ENCODE assay signal across 8 cellular contexts in the genomic region with DNA sequence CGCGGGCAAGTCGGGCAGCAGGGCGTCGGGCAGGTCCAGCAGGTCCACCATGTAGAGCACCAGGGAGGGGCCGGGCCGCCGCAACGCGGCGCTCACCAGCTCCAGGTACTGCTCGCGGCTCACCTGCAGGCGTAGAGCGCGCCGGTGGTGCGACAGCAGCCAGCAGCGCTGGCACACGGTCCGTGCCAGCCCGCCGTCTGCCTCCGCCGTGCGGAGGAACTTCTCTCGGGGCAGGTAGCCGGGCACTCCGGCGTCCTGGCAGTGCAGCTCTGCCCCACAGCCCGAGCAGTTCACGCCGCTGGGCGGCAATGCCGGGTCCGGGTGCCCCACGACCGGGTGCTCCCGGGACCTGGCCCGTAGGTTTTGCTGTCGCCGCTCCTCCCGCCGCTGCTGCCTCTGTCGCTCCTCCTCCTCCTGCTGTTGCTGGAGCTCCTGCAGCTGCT. TPM values are rescaled to one million over a fixed set of nuclear protein-coding genes. Genes with fewer than 3 reads are reported as not detected.
DNase-seq lines count a peak whose midpoint lies in the region; ATAC-seq and TF ChIP-seq lines count a peak whose summit lies in the region.

No MANE protein-coding gene starts in this region.

- peak overlapping the region; percentile 94 for H3K4me2 ChIP-seq in Karpas-422 (ENCODE audit: low read depth, low read length, poor library complexity, severe bottlenecking)

- H4K20me1 ChIP-seq in Karpas-422 (ENCODE audit: insufficient read depth, low read depth, low read length): peaks cover 31% of the 10 kb centered on the region

- CTCF ChIA-PET in activated CD4-positive, alpha-beta memory T cell treated with anti-CD3 and anti-CD28 coated beads for 36 hours (lab: Charles Lee): interaction anchor here (0.6 to 1.8 kb wide), 4 partner anchors 11 to 68 kb away, joined by 3 to 23 read pairs (median 4); a partner anchor contains a TSS

- H3K27ac ChIP-seq in Karpas-422 (ENCODE audit: low read length) (no peak overlapping the region), esophagus (ENCODE audit: low read depth in 2 of 2, low read length in 1 of 2) (peak overlapping the region; percentile 79 to 93)

- peaks cover 46% of the 10 kb centered on the region for H3K36me3 ChIP-seq in Karpas-422 (ENCODE audit: insufficient read depth, low read length)
- H3K36me3 ChIP-seq in esophagus (ENCODE audit: control insufficient read depth in 2 of 2, insufficient read depth in 2 of 2, low read length in 1 of 2): peaks cover 10 to 11% of the 10 kb centered on the region in 2 donors

- H3K9me3 ChIP-seq in Karpas-422 (ENCODE audit: low read length) (peaks cover 7% of the 10 kb centered on the region), esophagus (ENCODE audit: control insufficient read depth in 2 of 2, insufficient read depth in 1 of 2, low read depth in 1 of 2, low read length in 1 of 2) (peaks cover 0 to 2% of the 10 kb centered on the region in 2 donors)

- intact Hi-C loops in activated CD4-positive, alpha-beta memory T cell treated with anti-CD3 and anti-CD28 coated beads for 36 hours (cut with micrococcal nuclease): loop anchor here (1.0 to 10.0 kb wide), 6 partner anchors 68 to 1122 kb away; a partner anchor contains a TSS

- DNase-seq in Karpas-422 (peak; percentile 74), nephron progenitor cell (peak; percentile 55), type B pancreatic cell (ENCODE audit: extremely low spot score, unreplicated experiment) (peak; percentile 75), hippocampal formation (lab: John Stamatoyannopoulos, UW) (no peak)
- DNase-seq in activated CD4-positive, alpha-beta memory T cell treated with anti-CD3 and anti-CD28 coated beads for 36 hours: peak; percentile 63

- ATAC-seq in GM21619 (IDR thresholded peaks at IDR 0.05; ENCODE audit: unreplicated experiment): peak; percentile 27

- WGBS in esophagus, 2 donors: 0% methylated on average over 42 to 45 of the region's 45 CpGs

- H3K27ac Mint-ChIP-seq in activated CD4-positive, alpha-beta memory T cell treated with anti-CD3 and anti-CD28 coated beads for 36 hours: peak overlapping the region; percentile 97
- peak overlapping the region; percentile 99 for H3K27ac Mint-ChIP-seq in nephron progenitor cell
- H3K27ac Mint-ChIP-seq in type B pancreatic cell: peak overlapping the region; percentile 99

- H2AFZ ChIP-seq in Karpas-422 (ENCODE audit: low read length): peak overlapping the region; percentile 60; the same call in 1 of the 2 replicates

- H3K4me3 ChIP-seq in GM08714 (ENCODE audit: low read length) (peak overlapping the region; percentile 85), Karpas-422 (ENCODE audit: low read length) (peak overlapping the region; percentile 99), esophagus (ENCODE audit: low read depth in 1 of 2, low read length in 2 of 2) (peak overlapping the region; percentile 84 to 96)

- POLR2A ChIA-PET in activated CD4-positive, alpha-beta memory T cell treated with anti-CD3 and anti-CD28 coated beads for 36 hours (lab: Charles Lee): interaction anchor here (0.6 to 4.9 kb wide), 7 partner anchors 11 to 590 kb away, joined by 3 to 70 read pairs (median 14); a partner anchor contains a TSS

- peak overlapping the region; percentile 98 for H3K4me3 Mint-ChIP-seq in activated CD4-positive, alpha-beta memory T cell treated with anti-CD3 and anti-CD28 coated beads for 36 hours
- peak overlapping the region; percentile 100 for H3K4me3 Mint-ChIP-seq in nephron progenitor cell
- H3K4me3 Mint-ChIP-seq in type B pancreatic cell: peak overlapping the region; percentile 100

- TF ChIP-seq CTCF in nephron progenitor cell (IDR thresholded peaks at IDR 0.05) (no peak), type B pancreatic cell (conservative IDR thresholded peaks at IDR 0.05) (peak; percentile 30)

- H3K36me3 Mint-ChIP-seq in activated CD4-positive, alpha-beta memory T cell treated with anti-CD3 and anti-CD28 coated beads for 36 hours: peaks cover 41% of the 10 kb centered on the region
- H3K36me3 Mint-ChIP-seq in nephron progenitor cell (ENCODE audit: low read depth) (peaks cover 29% of the 10 kb centered on the region), type B pancreatic cell (peaks cover 28% of the 10 kb centered on the region)

- peaks cover 88% of the 10 kb centered on the region for H3K79me2 ChIP-seq in Karpas-422 (ENCODE audit: low read length)

- no peaks in the 10 kb centered on the region for H3K27me3 ChIP-seq in Karpas-422 (ENCODE audit: low read length)
- no peaks in the 10 kb centered on the region for H3K27me3 ChIP-seq in esophagus (ENCODE audit: control insufficient read depth in 1 of 2, insufficient read depth in 2 of 2, low read length in 2 of 2)

- no peaks in the 10 kb centered on the region for H3K9me2 ChIP-seq in Karpas-422 (replicated peaks; ENCODE audit: insufficient read depth, low read length)

- peaks cover 17% of the 10 kb centered on the region for H3K9me3 Mint-ChIP-seq in activated CD4-positive, alpha-beta memory T cell treated with anti-CD3 and anti-CD28 coated beads for 36 hours
- peaks cover 21% of the 10 kb centered on the region for H3K9me3 Mint-ChIP-seq in nephron progenitor cell
- peaks cover 5% of the 10 kb centered on the region for H3K9me3 Mint-ChIP-seq in type B pancreatic cell

- H3K4me1 ChIP-seq in Karpas-422 (ENCODE audit: low read length): peaks cover 33% of the 10 kb centered on the region
- H3K4me1 ChIP-seq in esophagus (ENCODE audit: control insufficient read depth in 2 of 2, insufficient read depth in 2 of 2, low read length in 1 of 2): peaks cover 3 to 10% of the 10 kb centered on the region in 2 donors

- H3K9ac ChIP-seq in Karpas-422 (ENCODE audit: low read length): peak overlapping the region; percentile 99

- no peaks in the 10 kb centered on the region for H3K27me3 Mint-ChIP-seq in activated CD4-positive, alpha-beta memory T cell treated with anti-CD3 and anti-CD28 coated beads for 36 hours
- H3K27me3 Mint-ChIP-seq in nephron progenitor cell (ENCODE audit: low read depth, poor library complexity): peaks cover 4% of the 10 kb centered on the region
- H3K27me3 Mint-ChIP-seq in type B pancreatic cell: no peaks in the 10 kb centered on the region

- H3K4me1 Mint-ChIP-seq in activated CD4-positive, alpha-beta memory T cell treated with anti-CD3 and anti-CD28 coated beads for 36 hours (ENCODE audit: low read depth): peaks cover 53% of the 10 kb centered on the region
- H3K4me1 Mint-ChIP-seq in nephron progenitor cell (peaks cover 46% of the 10 kb centered on the region), type B pancreatic cell (ENCODE audit: unreplicated experiment) (peaks cover 25% of the 10 kb centered on the region)

RNA-seq across cellular contexts. Expression of a gene that starts 0.5 kb away (rescaled TPM):
- total RNA-seq in Karpas-422 (2014; rRNA removed; shearing (Covaris generic); ENCODE audit: low replicate concordance): 25.4 and 35.5 TPM in 2 replicates
- 10 to 100 TPM; 25.0 to 26.6 TPM for total RNA-seq in activated CD4-positive, alpha-beta memory T cell treated with anti-CD3 and anti-CD28 coated beads for 36 hours
- 10 to 100 TPM in 1 of 2 donors, 1 to 10 TPM in 1; 3.4 to 11.0 TPM for polyA plus RNA-seq in esophagus
- 21.1 and 23.2 TPM in 2 replicates for total RNA-seq in type B pancreatic cell (ENCODE audit: low replicate concordance)

RNA-seq across cellular contexts. Expression of a gene that starts 1.8 kb away (rescaled TPM):
- 122 and 125 TPM in 2 replicates for total RNA-seq in Karpas-422 (2014; rRNA removed; shearing (Covaris generic); ENCODE audit: low replicate concordance)
- 100 to 1,000 TPM; 114 to 123 TPM for total RNA-seq in activated CD4-positive, alpha-beta memory T cell treated with anti-CD3 and anti-CD28 coated beads for 36 hours
- polyA plus RNA-seq in esophagus: 10 to 100 TPM; 14.5 to 28.6 TPM
- total RNA-seq in type B pancreatic cell (ENCODE audit: low replicate concordance): 95.1 and 117 TPM in 2 replicates

Comparison
In these comparisons a context has a peak if more than half of its experiments do, and no peak if none do; other contexts are left out.
1. DNase-seq: peak in Karpas-422 (single experiment), activated CD4-positive, alpha-beta memory T cell treated with anti-CD3 and anti-CD28 coated beads for 36 hours (single experiment), nephron progenitor cell (single experiment) and type B pancreatic cell (single experiment); none in hippocampal formation (0 of 2).
2. Peak in every context shown above with its lines, with median percentiles within 50 percentile points of each other: H3K4me3 ChIP-seq, H3K27ac Mint-ChIP-seq and H3K4me3 Mint-ChIP-seq.